In the genomic region with DNA sequence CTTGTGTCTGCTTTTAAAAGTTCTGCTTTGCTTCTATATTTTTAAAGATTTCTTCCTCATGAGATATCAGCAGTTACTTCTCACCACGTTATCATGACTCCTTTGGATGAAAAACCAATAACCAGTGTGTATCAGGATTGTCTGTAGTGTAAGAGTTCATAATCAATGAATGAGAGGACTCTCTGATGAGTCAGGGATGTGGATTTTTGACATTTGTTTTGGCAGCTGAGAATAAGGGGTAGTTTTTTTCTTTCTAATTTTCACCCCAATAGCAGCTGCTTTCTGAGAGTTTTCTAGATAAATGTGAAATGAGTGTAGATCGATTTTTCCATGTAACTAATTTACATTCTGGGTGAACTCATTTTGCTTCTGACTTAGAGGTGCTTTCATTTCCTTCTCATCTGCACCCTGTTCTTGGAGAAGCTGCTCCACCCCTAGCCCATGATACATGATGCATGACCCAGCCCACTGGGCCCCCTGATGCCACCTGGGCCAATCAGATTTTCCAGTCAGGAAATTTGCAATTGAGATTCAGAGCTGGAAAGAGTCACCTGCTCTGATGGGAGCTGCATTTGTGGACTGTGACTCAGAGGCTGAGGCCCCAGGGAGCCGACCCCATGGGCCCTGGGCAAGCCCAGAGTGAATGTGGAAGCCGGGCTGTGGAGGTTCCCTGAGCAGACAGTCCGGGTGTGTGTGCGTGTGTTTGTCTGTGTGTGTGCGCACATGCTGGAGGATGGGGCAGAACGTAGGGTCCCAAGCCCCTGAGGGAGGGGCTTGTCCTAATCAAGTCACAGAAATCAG, we compare ENCODE assay signal across 8 cellular contexts.
DNase-seq lines count a peak whose midpoint lies in the region; ATAC-seq, FAIRE-seq and TF ChIP-seq lines count a peak whose summit lies in the region.

No MANE protein-coding gene starts in this region.

- H4K20me1 ChIP-seq in neural progenitor cell (ENCODE audit: low read depth) = no peaks in the 10 kb centered on the region

- H3K9ac ChIP-seq in neural progenitor cell = no peak overlapping the region

- H3K9me3 Mint-ChIP-seq in neural progenitor cell = no peaks in the 10 kb centered on the region
- H3K9me3 Mint-ChIP-seq in CD8-positive, alpha-beta T cell = no peaks in the 10 kb centered on the region

- no peaks in the 10 kb centered on the region for H3K79me2 ChIP-seq in neural progenitor cell (ENCODE audit: low read depth)

- CTCF ChIA-PET in CD8-positive, alpha-beta T cell (lab: Charles Lee) = interaction anchor here (1.7 to 2.9 kb wide), 2 partner anchors 32 to 35 kb away, joined by 5 to 7 read pairs; no protein-coding TSS in a partner anchor

- H3K27me3 ChIP-seq in body of pancreas (no peaks in the 10 kb centered on the region), neural progenitor cell (no peaks in the 10 kb centered on the region)
- no peaks in the 10 kb centered on the region for H3K27me3 ChIP-seq in CD8-positive, alpha-beta T cell (ENCODE audit: insufficient read depth, low read length)

- POLR2A ChIA-PET in CD8-positive, alpha-beta T cell (lab: Charles Lee) = no interaction called here

- H3K27ac Mint-ChIP-seq in neural progenitor cell = peak overlapping the region; percentile 44
- H3K27ac Mint-ChIP-seq in CD8-positive, alpha-beta T cell = no peak overlapping the region

- H3K4me2 ChIP-seq in neural progenitor cell = peak overlapping the region; percentile 42

- H3K4me3 ChIP-seq in body of pancreas (no peak overlapping the region), neural progenitor cell (no peak overlapping the region)
- H3K4me3 ChIP-seq in CD8-positive, alpha-beta T cell (ENCODE audit: low read depth, low read length) = no peak overlapping the region

- H3F3A ChIP-seq in neural progenitor cell (ENCODE audit: low read depth) = peaks cover 13% of the 10 kb centered on the region

- H3K27ac ChIP-seq in body of pancreas = peak overlapping the region; percentile 18 to 91 (median 84)
- no peak overlapping the region for H3K27ac ChIP-seq in neural progenitor cell
- H3K27ac ChIP-seq in CD8-positive, alpha-beta T cell (ENCODE audit: low read depth, low read length) = no peak overlapping the region

- H3K4me3 Mint-ChIP-seq in neural progenitor cell = no peak overlapping the region
- no peak overlapping the region for H3K4me3 Mint-ChIP-seq in CD8-positive, alpha-beta T cell

- intact Hi-C loops in body of pancreas (cut with DNase I) = no loop called here
- intact Hi-C loops in CD8-positive, alpha-beta T cell (cut with DNase I, micrococcal nuclease) = no loop called here

- 55 to 65% methylated on average over 7 to 8 of the region's 8 CpGs for WGBS in body of pancreas, 2 donors

- TF ChIP-seq CTCF in body of pancreas (IDR thresholded peaks at IDR 0.05) = no peak
- TF ChIP-seq CTCF in neural progenitor cell (IDR thresholded peaks at IDR 0.05) = no peak
- TF ChIP-seq CTCF in CD8-positive, alpha-beta T cell (IDR thresholded peaks at IDR 0.05) = no peak

- ATAC-seq in body of pancreas = peak; percentile 40
- no peak for ATAC-seq in CD8-positive, alpha-beta T cell

- peak; percentile 94 for FAIRE-seq in H54 (lab: Jason Lieb, UNC)

- H3K27me3 Mint-ChIP-seq in neural progenitor cell (ENCODE audit: insufficient read depth, low read depth) = peaks cover 4% of the 10 kb centered on the region
- H3K27me3 Mint-ChIP-seq in CD8-positive, alpha-beta T cell (ENCODE audit: low read depth) = peaks cover 7% of the 10 kb centered on the region

- H3K9me3 ChIP-seq in body of pancreas (no peaks in the 10 kb centered on the region), neural progenitor cell (ENCODE audit: low read depth) (no peaks in the 10 kb centered on the region)
- H3K9me3 ChIP-seq in CD8-positive, alpha-beta T cell (ENCODE audit: low read length) = no peaks in the 10 kb centered on the region

- peak; percentile 58 for DNase-seq in activated CD8-positive, alpha-beta memory T cell treated with anti-CD3 and anti-CD28 coated beads for 24 hours
- DNase-seq in activated CD8-positive, alpha-beta memory T cell treated with anti-CD3 and anti-CD28 coated beads, Interleukin-2, amount 50 U/mL, for 4 hours = no peak
- peak; percentile 79 for DNase-seq in H54 (ENCODE audit: insufficient read length, low spot score)
- DNase-seq in NCI-H1436 (lab: John Stamatoyannopoulos, UW) = peak; percentile 85
- peak; percentile 33 to 67 (median 49) for DNase-seq in body of pancreas
- DNase-seq in neural progenitor cell (ENCODE audit: low spot score) = no peak
- DNase-seq in COLO668 (lab: John Stamatoyannopoulos, UW; ENCODE audit: unreplicated experiment) = no peak
- DNase-seq in CD8-positive, alpha-beta T cell = no peak

- H3K4me1 Mint-ChIP-seq in neural progenitor cell = peaks cover 55% of the 10 kb centered on the region
- no peaks in the 10 kb centered on the region for H3K4me1 Mint-ChIP-seq in CD8-positive, alpha-beta T cell (ENCODE audit: low read depth)

- TF ChIP-seq POLR2A in H54 (IDR thresholded peaks at IDR 0.05; ENCODE audit: low read depth, low read length) = no peak
- TF ChIP-seq POLR2A in body of pancreas (IDR thresholded peaks at IDR 0.05) = peak in 2 of 3 donors; percentile 39 to 43

- H3K36me3 Mint-ChIP-seq in neural progenitor cell = no peaks in the 10 kb centered on the region
- H3K36me3 Mint-ChIP-seq in CD8-positive, alpha-beta T cell = no peaks in the 10 kb centered on the region

- no peaks in the 10 kb centered on the region for H3K36me3 ChIP-seq in body of pancreas (replicated peaks in 1 of 2; ENCODE audit: insufficient read depth in 1 of 2, low read depth in 2 of 2)
- H3K36me3 ChIP-seq in neural progenitor cell = no peaks in the 10 kb centered on the region
- no peaks in the 10 kb centered on the region for H3K36me3 ChIP-seq in CD8-positive, alpha-beta T cell (ENCODE audit: insufficient read depth, low read length)

- peak overlapping the region; percentile 51 for H2AFZ ChIP-seq in neural progenitor cell (replicated peaks)

- H3K4me1 ChIP-seq in body of pancreas (peaks cover 36% of the 10 kb centered on the region), neural progenitor cell (peaks cover 34% of the 10 kb centered on the region)
- no peaks in the 10 kb centered on the region for H3K4me1 ChIP-seq in CD8-positive, alpha-beta T cell (ENCODE audit: insufficient read depth, low read length)

Comparison
In these comparisons a context has a peak if more than half of its experiments do, and no peak if none do; other contexts are left out.
1. DNase-seq: peak in activated CD8-positive, alpha-beta memory T cell treated with anti-CD3 and anti-CD28 coated beads for 24 hours (single experiment), H54 (single experiment), NCI-H1436 (single experiment) and body of pancreas (4 of 4); none in activated CD8-positive, alpha-beta memory T cell treated with anti-CD3 and anti-CD28 coated beads, Interleukin-2, amount 50 U/mL, for 4 hours (single experiment), neural progenitor cell (single experiment), COLO668 (single experiment) and CD8-positive, alpha-beta T cell (0 of 7).
2. H3K27ac ChIP-seq: peak in body of pancreas (4 of 4); none in neural progenitor cell (single experiment) and CD8-positive, alpha-beta T cell (single experiment).